In the genomic region with DNA sequence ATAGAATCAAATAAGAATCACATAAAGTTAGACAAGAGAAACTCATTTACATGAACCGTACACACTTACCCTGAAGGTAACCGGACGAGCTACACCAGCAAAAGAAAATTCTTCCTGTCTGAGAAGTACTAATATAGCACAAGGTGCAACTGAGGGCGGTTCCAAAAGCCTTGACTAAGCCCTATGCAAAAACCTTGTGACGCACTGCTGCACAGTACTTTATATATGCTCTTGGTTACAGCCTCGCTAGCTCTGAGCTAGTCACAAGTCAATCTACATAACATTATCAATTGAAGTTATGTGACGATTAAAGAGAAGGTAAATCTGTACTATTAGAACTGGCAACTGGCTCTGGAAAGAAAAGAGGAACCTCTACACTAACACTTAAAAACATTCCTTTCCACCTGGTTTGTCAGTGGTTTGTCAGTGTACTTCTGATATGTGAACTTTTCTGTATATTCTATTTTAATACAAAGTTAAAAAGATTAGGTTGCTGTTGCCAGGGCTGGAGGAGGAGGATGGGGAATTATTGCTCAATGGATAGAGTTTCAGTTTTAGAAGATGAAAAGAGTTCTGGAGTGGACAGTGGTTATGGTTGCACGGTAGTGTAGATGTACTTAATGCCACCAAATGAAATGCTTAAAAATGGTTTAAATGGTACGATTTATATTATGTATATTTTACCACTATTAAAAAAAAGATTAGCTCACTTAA, we compare ENCODE assay signal across 9 cellular contexts. TPM values are rescaled to one million over a fixed set of nuclear protein-coding genes. Genes with fewer than 3 reads are reported as not detected.
DNase-seq lines count a peak whose midpoint lies in the region; ATAC-seq and TF ChIP-seq lines count a peak whose summit lies in the region.
"Had no signal": no experiment of that assay in that cellular context is flagged by ENCODE, and none has a peak within 500 bp of the region (broad histone marks: within the 10 kb centered on the region; RNA-seq: fewer than 3 reads in every experiment).

No MANE protein-coding gene starts in this region.

- H3K36me3 ChIP-seq in MM.1S (replicated peaks; ENCODE audit: insufficient read depth, low read length) (no peaks in the 10 kb centered on the region), cardiac muscle cell (no peaks in the 10 kb centered on the region)

- H3K4me3 ChIP-seq in MM.1S (ENCODE audit: low read length): peak overlapping the region; percentile 47
- H3K4me3 ChIP-seq in cardiac muscle cell: no peak overlapping the region
- H3K4me3 ChIP-seq: SK-N-MC had no signal

- H3K4me1 ChIP-seq in MM.1S (ENCODE audit: low read length) (peaks cover 11% of the 10 kb centered on the region; the same call in 1 of the 2 replicates), cardiac muscle cell (ENCODE audit: low read depth) (peaks cover 29% of the 10 kb centered on the region)

- H3F3A ChIP-seq in MM.1S (ENCODE audit: insufficient read depth, low read length): peaks cover 25% of the 10 kb centered on the region

- H3K27me3 ChIP-seq in MM.1S (replicated peaks; ENCODE audit: insufficient read depth, low read length): no peaks in the 10 kb centered on the region
- H3K27me3 ChIP-seq in cardiac muscle cell: no peaks in the 10 kb centered on the region

- H3K9me3 ChIP-seq in MM.1S (replicated peaks; ENCODE audit: insufficient read depth, low read length) (no peaks in the 10 kb centered on the region), cardiac muscle cell (ENCODE audit: low read depth) (no peaks in the 10 kb centered on the region)

- H3K27ac ChIP-seq in MM.1S (ENCODE audit: low read length) (peak overlapping the region; percentile 85), cardiac muscle cell (peak overlapping the region; percentile 18)
- H3K27ac ChIP-seq: SK-N-MC had no signal

- H3K79me2 ChIP-seq in MM.1S (ENCODE audit: low read length): peaks cover 90% of the 10 kb centered on the region

- H2AFZ ChIP-seq in MM.1S (ENCODE audit: low read length): peak overlapping the region; percentile 18; the same call in 1 of the 2 replicates

- peak overlapping the region; percentile 56 for H3K9ac ChIP-seq in MM.1S (ENCODE audit: low read length)

- TF ChIP-seq CTCF in GM10266 (IDR thresholded peaks at IDR 0.05; ENCODE audit: control insufficient read depth, insufficient read depth, low read depth, missing control alignments) (no peak), MM.1S (IDR thresholded peaks at IDR 0.05; ENCODE audit: low read length) (no peak), cardiac muscle cell (IDR thresholded peaks at IDR 0.05; ENCODE audit: low read depth, low read length) (no peak)

- H4K20me1 ChIP-seq in MM.1S (ENCODE audit: insufficient read depth, low read length): 0 out of 2 replicates have a peak, but pooled peaks cover 5% of the 10 kb centered on the region

- peak overlapping the region; percentile 95 for H3K4me2 ChIP-seq in MM.1S (ENCODE audit: low read depth, low read length)

- DNase-seq in GM10266 (ENCODE audit: extremely low spot score): peak; percentile 67
- peak; percentile 96 for DNase-seq in MM.1S
- peak; percentile 56 for DNase-seq in activated T-cell treated with anti-CD3 and anti-CD28 coated beads for 4 hours
- peak; percentile 20 to 36 for DNase-seq in cardiac muscle cell (ENCODE audit: low read depth in 1 of 2, low spot score in 1 of 2)
- peak; percentile 41 to 45 for DNase-seq in stimulated activated CD4-positive, alpha-beta T cell treated with anti-CD3 and anti-CD28 coated beads, Interleukin-15, amount 100 ng/mL, for 48 hours (ENCODE audit: low read depth in 2 of 2)
- DNase-seq in cerebellum (ENCODE audit: low spot score): no peak
- DNase-seq in COR-L47 (lab: John Stamatoyannopoulos, UW): no peak

- no peaks in the 10 kb centered on the region for H3K9me2 ChIP-seq in MM.1S (replicated peaks; ENCODE audit: insufficient read depth, low read length)

- peak; percentile 93 for ATAC-seq in GM21786 (IDR thresholded peaks at IDR 0.05; ENCODE audit: unreplicated experiment)

RNA-seq across cellular contexts. Expression of gene NT5C3A, which starts 21.6 kb away (rescaled TPM):
- total RNA-seq in cardiac muscle cell (23.7 and 26.9 TPM in 2 replicates), cerebellum (59.2 TPM)
- polyA plus RNA-seq in cardiac muscle cell: 37.6 and 42.6 TPM in 2 replicates

Comparison
In these comparisons a context has a peak if more than half of its experiments do, and no peak if none do; other contexts are left out.
1. DNase-seq: peak in GM10266 (single experiment), MM.1S (single experiment), activated T-cell treated with anti-CD3 and anti-CD28 coated beads for 4 hours (single experiment), cardiac muscle cell (2 of 2) and stimulated activated CD4-positive, alpha-beta T cell treated with anti-CD3 and anti-CD28 coated beads, Interleukin-15, amount 100 ng/mL, for 48 hours (2 of 2); none in cerebellum (single experiment) and COR-L47 (single experiment).